In the genomic region with DNA sequence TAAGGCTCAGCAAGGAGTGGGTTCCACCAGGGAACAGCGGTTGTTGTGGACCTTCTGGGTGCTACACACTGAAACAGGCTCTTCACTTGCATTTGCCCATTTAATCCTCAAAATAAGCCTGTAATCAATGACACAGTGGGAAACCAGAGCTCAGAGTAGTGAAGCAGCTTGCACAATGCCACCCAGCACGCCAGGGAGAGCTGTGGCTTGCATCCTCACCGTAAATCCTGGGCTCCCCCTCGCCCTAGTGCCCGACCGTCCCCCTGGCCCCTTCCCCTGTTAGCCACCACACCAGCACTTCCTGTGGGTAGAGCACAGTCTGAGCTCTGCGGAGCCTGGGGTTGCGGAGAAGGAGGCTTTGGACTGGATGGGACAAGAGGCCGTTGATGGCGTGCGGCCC, we compare ENCODE assay signal across 28 cellular contexts. TPM values are rescaled to one million over a fixed set of nuclear protein-coding genes. Genes with fewer than 3 reads are reported as not detected.
DNase-seq lines count a peak whose midpoint lies in the region; ATAC-seq and TF ChIP-seq lines count a peak whose summit lies in the region.
"Had no signal": no experiment of that assay in that cellular context is flagged by ENCODE, and none has a peak within 500 bp of the region (broad histone marks: within the 10 kb centered on the region; RNA-seq: fewer than 3 reads in every experiment).

No MANE protein-coding gene starts in this region.

- H3K36me3 Mint-ChIP-seq in GM23338 (ENCODE audit: low read depth), result no peaks in the 10 kb centered on the region
- H3K36me3 Mint-ChIP-seq: CD8-positive, alpha-beta T cell; T-cell had no signal

- H3K27ac Mint-ChIP-seq in GM23338, result no peak overlapping the region
- H3K27ac Mint-ChIP-seq: B cell; CD8-positive, alpha-beta T cell; T-cell had no signal

- H3K9ac ChIP-seq in SK-N-MC (ENCODE audit: insufficient read length) (no peak overlapping the region), mesendoderm (ENCODE audit: low read length) (peak overlapping the region; percentile 17)

- H2BK120ac ChIP-seq in mesendoderm (ENCODE audit: low read depth, low read length), result no peak overlapping the region

- no peak overlapping the region for H3K4ac ChIP-seq in mesendoderm (ENCODE audit: low read depth, low read length)

- POLR2A ChIA-PET in A673 (lab: Charles Lee; ENCODE audit: low non-redundant PET), result no interaction called here

- H3K9me3 ChIP-seq in A673 (ENCODE audit: low read depth, low read length, poor library complexity, severe bottlenecking) (no peaks in the 10 kb centered on the region), SK-N-MC (ENCODE audit: low read depth, low read length) (no peaks in the 10 kb centered on the region)
- H3K9me3 ChIP-seq: Caco-2, SJCRH30 had no signal

- peak; percentile 70 for DNase-seq in A673 (ENCODE audit: low spot score)
- DNase-seq in GM23338 (ENCODE audit: low spot score), result no peak
- no peak for DNase-seq in SK-N-MC (ENCODE audit: low read depth, low spot score)
- no peak for DNase-seq in mesendoderm
- DNase-seq in caudate nucleus (lab: John Stamatoyannopoulos, UW), result no peak
- DNase-seq: Caco-2; CD8-positive, alpha-beta T cell; DMS 273 treated with DMSO at 0.1 percent for 48 hours; DMS79; EL; GDM1; Karpas-422; NCI-H1092 treated with DMSO at 0.1 percent for 48 hours; NCI-H1436; NCI-H187; NCI-H2081 treated with DMSO at 0.1 percent for 48 hours; NCI-H524; NCI-H748 treated with DMSO at 0.1 percent for 48 hours; NK-92 treated with Interleukin-12 subunit alpha and Interleukin-12 subunit beta, amount 100 ng/mL, for 24 hours; PC-9; SJCRH30; T-cell had no signal

- H3K4me2 ChIP-seq in GM23338 (peak overlapping the region; percentile 29; the same call in 1 of the 2 replicates), mesendoderm (ENCODE audit: low read length) (no peak overlapping the region)
- H3K4me2 ChIP-seq: PC-9 had no signal

- H3K27ac ChIP-seq in A673 (ENCODE audit: low read depth, low read length, poor library complexity, severe bottlenecking), result peak overlapping the region; percentile 24
- H3K27ac ChIP-seq in GM23338 (ENCODE audit: low read depth), result no peak overlapping the region
- peak overlapping the region; percentile 97 for H3K27ac ChIP-seq in SK-N-MC
- no peak overlapping the region for H3K27ac ChIP-seq in mesendoderm (ENCODE audit: low read depth, low read length)
- no peak overlapping the region for H3K27ac ChIP-seq in caudate nucleus (ENCODE audit: low read depth, low read length)
- H3K27ac ChIP-seq: C4-2B, PC-9, SJCRH30 had no signal

- no peak for ATAC-seq in GM23338
- no peak for ATAC-seq in GM19395 (IDR thresholded peaks at IDR 0.05; ENCODE audit: unreplicated experiment)
- ATAC-seq in HG02938 (IDR thresholded peaks at IDR 0.05; ENCODE audit: unreplicated experiment), result no peak
- ATAC-seq: CD8-positive, alpha-beta T cell; GM12878; Right ventricle myocardium inferior; T-cell had no signal

- no TSS peak for BruUV-seq in A673 (replicated peaks; lab: Mats Ljungman, UMichigan)

- peak overlapping the region; percentile 18 for H3K56ac ChIP-seq in mesendoderm (ENCODE audit: low read length)

- H2AK5ac ChIP-seq in mesendoderm (ENCODE audit: low read length), result no peak overlapping the region

- H3K9me3 Mint-ChIP-seq in GM23338, result no peaks in the 10 kb centered on the region
- H3K9me3 Mint-ChIP-seq: CD8-positive, alpha-beta T cell; T-cell had no signal

- peaks cover 10% of the 10 kb centered on the region; the same call in 1 of the 2 replicates for H3F3A ChIP-seq in GM23338 (replicated peaks; ENCODE audit: low read depth)

- intact Hi-C loops in A673 (cut with micrococcal nuclease; ENCODE audit: unreplicated experiment), result no loop called here

- H2AFZ ChIP-seq in GM23338, result no peak overlapping the region
- H2AFZ ChIP-seq: PC-9 had no signal

- H3K79me2 ChIP-seq in GM23338 (replicated peaks; ENCODE audit: insufficient read depth) (no peaks in the 10 kb centered on the region), mesendoderm (ENCODE audit: control insufficient read depth, insufficient read depth, low read length) (no peaks in the 10 kb centered on the region)

- H3K23ac ChIP-seq in mesendoderm (ENCODE audit: low read length), result no peak overlapping the region

- H3K18ac ChIP-seq in mesendoderm (ENCODE audit: low read length), result no peak overlapping the region

- no CpG with 5 or more reads among the region's 11 CpGs for WGBS in mesendoderm (ENCODE audit: extremely low coverage, insufficient coverage, low lambda C conversion rate)

- H3K79me1 ChIP-seq in mesendoderm (ENCODE audit: low read length), result no peaks in the 10 kb centered on the region

- CTCF ChIA-PET in A673 (lab: Charles Lee), result no interaction called here

- peaks cover 14% of the 10 kb centered on the region for H3K27me3 Mint-ChIP-seq in GM23338 (ENCODE audit: insufficient read depth, low read depth, poor library complexity)

- H3K4me3 ChIP-seq in A673 (ENCODE audit: low read depth, low read length, poor library complexity, severe bottlenecking) (no peak overlapping the region), GM23338 (no peak overlapping the region), SK-N-MC (0 out of 2 replicates have a peak overlapping the region, but pooled peaks have one; percentile 10), mesendoderm (ENCODE audit: low read length) (no peak overlapping the region)
- H3K4me3 ChIP-seq: GM12878, PC-9, SJCRH30 had no signal

- no peak overlapping the region for H3K4me3 Mint-ChIP-seq in GM23338
- H3K4me3 Mint-ChIP-seq: B cell; CD8-positive, alpha-beta T cell; T-cell had no signal

- H4K5ac ChIP-seq in mesendoderm (ENCODE audit: low read length), result no peak overlapping the region

- H3K36me3 ChIP-seq in A673 (ENCODE audit: insufficient read depth, low read length, poor library complexity, severe bottlenecking) (no peaks in the 10 kb centered on the region), GM23338 (ENCODE audit: insufficient read depth) (no peaks in the 10 kb centered on the region), SK-N-MC (ENCODE audit: insufficient read depth, low read length) (no peaks in the 10 kb centered on the region), mesendoderm (ENCODE audit: control insufficient read depth, insufficient read depth, low read length) (no peaks in the 10 kb centered on the region)
- H3K36me3 ChIP-seq: SJCRH30 had no signal

- H3K4me1 ChIP-seq in A673 (ENCODE audit: insufficient read depth, low read length, poor library complexity, severe bottlenecking) (peaks cover 83% of the 10 kb centered on the region), GM23338 (ENCODE audit: insufficient read depth) (peaks cover 43% of the 10 kb centered on the region), mesendoderm (ENCODE audit: control insufficient read depth, low read depth, low read length) (peaks cover 6% of the 10 kb centered on the region)
- H3K4me1 ChIP-seq: Caco-2 had no signal

- H2BK15ac ChIP-seq in mesendoderm (replicated peaks; ENCODE audit: low read depth), result no peak overlapping the region

- no peak overlapping the region for H2BK5ac ChIP-seq in mesendoderm (ENCODE audit: low read length)

- H3K9me2 ChIP-seq in GM23338 (ENCODE audit: insufficient read depth), result no peaks in the 10 kb centered on the region

- H4K8ac ChIP-seq in mesendoderm (ENCODE audit: low read depth, low read length), result no peak overlapping the region

- H3K27me3 ChIP-seq in A673 (replicated peaks; ENCODE audit: insufficient read depth, low read depth, low read length, poor library complexity) (no peaks in the 10 kb centered on the region), GM23338 (ENCODE audit: insufficient read depth) (peaks cover 14% of the 10 kb centered on the region; the same call in 1 of the 2 replicates), mesendoderm (ENCODE audit: insufficient read depth, low read length, poor library complexity) (no peaks in the 10 kb centered on the region)

- peaks cover 53% of the 10 kb centered on the region for H3K4me1 Mint-ChIP-seq in GM23338

- TF ChIP-seq CTCF in A673 (conservative IDR thresholded peaks at IDR 0.05; ENCODE audit: low read depth, low read length) (no peak), GM23338 (conservative IDR thresholded peaks at IDR 0.05; ENCODE audit: low read depth in 2 of 2) (no peak)

- no peaks in the 10 kb centered on the region for H4K20me1 ChIP-seq in GM23338 (replicated peaks; ENCODE audit: insufficient read depth)

TF ChIP-seq in GM23338, 12 proteins besides CTCF, POLR2A, EP300 and RAD21 (continues in another document):
- TF ChIP-seq CREB1 (CRISPR knock-in tag; IDR thresholded peaks at IDR 0.05; ENCODE audit: low read depth) (no peak), ZNF331 (CRISPR knock-in tag; IDR thresholded peaks at IDR 0.05; ENCODE audit: low read depth) (no peak), EZH2phosphoT487 (IDR thresholded peaks at IDR 0.05; ENCODE audit: unreplicated experiment) (no peak), EZH2 (IDR thresholded peaks at IDR 0.05; ENCODE audit: low read depth, unreplicated experiment) (no peak), POLR2AphosphoS5 (IDR thresholded peaks at IDR 0.05; ENCODE audit: low read depth) (no peak), NANOG (IDR thresholded peaks at IDR 0.05; ENCODE audit: borderline replicate concordance) (no peak)
- TF ChIP-seq, protein P1, sequence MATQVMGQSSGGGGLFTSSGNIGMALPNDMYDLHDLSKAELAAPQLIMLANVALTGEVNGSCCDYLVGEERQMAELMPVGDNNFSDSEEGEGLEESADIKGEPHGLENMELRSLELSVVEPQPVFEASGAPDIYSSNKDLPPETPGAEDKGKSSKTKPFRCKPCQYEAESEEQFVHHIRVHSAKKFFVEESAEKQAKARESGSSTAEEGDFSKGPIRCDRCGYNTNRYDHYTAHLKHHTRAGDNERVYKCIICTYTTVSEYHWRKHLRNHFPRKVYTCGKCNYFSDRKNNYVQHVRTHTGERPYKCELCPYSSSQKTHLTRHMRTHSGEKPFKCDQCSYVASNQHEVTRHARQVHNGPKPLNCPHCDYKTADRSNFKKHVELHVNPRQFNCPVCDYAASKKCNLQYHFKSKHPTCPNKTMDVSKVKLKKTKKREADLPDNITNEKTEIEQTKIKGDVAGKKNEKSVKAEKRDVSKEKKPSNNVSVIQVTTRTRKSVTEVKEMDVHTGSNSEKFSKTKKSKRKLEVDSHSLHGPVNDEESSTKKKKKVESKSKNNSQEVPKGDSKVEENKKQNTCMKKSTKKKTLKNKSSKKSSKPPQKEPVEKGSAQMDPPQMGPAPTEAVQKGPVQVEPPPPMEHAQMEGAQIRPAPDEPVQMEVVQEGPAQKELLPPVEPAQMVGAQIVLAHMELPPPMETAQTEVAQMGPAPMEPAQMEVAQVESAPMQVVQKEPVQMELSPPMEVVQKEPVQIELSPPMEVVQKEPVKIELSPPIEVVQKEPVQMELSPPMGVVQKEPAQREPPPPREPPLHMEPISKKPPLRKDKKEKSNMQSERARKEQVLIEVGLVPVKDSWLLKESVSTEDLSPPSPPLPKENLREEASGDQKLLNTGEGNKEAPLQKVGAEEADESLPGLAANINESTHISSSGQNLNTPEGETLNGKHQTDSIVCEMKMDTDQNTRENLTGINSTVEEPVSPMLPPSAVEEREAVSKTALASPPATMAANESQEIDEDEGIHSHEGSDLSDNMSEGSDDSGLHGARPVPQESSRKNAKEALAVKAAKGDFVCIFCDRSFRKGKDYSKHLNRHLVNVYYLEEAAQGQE (IDR thresholded peaks at IDR 0.05; ENCODE audit: unreplicated experiment), result no peak

RNA-seq across cellular contexts. Expression of a gene that starts 14.5 kb away (rescaled TPM):
- 23.3 and 23.5 TPM in 2 replicates for total RNA-seq in A673 (2021)
- 0.43 and 1.9 TPM in 2 replicates for total RNA-seq in GM23338 (2014; rRNA removed; shearing (Covaris generic))
- polyA plus RNA-seq in GM23338 (2016; fragmentation: Nextera tagmentation; extraction: Ambion mirVana), result 0.54 and 0.60 TPM in 2 replicates
- 0.10 TPM for polyA plus RNA-seq in mesendoderm (2013, experiment 1 of 2)
- 0.31 TPM for polyA plus RNA-seq in mesendoderm (2013, experiment 2 of 2)
- total RNA-seq: B cell; Caco-2; CD8-positive, alpha-beta T cell; T-cell had no signal

Comparison
In these comparisons a context has a peak if more than half of its experiments do, and no peak if none do; other contexts are left out.
1. H3K27ac ChIP-seq: peak in A673 (single experiment) and SK-N-MC (single experiment); none in GM23338 (single experiment), mesendoderm (single experiment) and caudate nucleus (single experiment).